In the genomic region with DNA sequence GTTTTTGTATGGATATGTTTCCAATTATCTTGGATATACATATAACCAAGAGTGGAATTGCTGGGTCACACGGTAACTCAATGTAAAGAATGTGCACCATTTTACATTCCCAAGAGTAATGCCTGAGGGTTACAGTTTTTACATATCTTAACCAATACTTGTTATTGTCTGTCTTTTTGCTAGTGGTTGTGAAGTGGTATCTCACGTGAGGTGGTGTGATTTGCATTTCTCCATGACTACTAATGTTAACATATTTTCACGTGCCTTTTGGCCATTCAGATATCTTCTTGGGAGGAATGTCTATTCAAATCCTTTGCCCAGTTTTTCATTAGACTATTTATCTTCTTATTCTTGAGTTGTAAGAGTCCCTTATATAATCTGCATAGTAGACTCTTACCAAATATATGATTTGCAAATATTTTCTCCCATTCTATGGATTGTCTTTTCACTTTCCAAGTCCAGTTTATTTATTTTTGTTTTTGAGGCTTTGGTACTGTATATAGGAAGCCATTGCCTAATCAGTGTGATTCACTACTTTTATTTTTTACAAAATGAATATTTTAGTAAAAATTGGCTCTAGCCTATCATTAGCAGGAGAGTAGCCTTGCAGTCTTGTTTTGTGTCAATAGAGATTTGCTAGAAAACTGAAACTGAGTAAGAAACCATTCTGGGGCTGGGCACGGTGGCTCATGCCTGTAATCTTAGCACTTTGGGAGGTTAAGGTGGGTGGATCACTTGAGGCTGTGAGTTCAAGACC, we compare ENCODE assay signal across 1 cellular context.
TF ChIP-seq lines count a peak whose summit lies in the region.

No MANE protein-coding gene starts in this region.

TF ChIP-seq in GM23338, 12 proteins besides CTCF, POLR2A, EP300 and RAD21 (continued from another document):
- no peak for TF ChIP-seq ZNF462 (CRISPR knock-in tag; IDR thresholded peaks at IDR 0.05)
- TF ChIP-seq STAT1 (IDR thresholded peaks at IDR 0.05; ENCODE audit: unreplicated experiment): no peak
- TF ChIP-seq JUNB (IDR thresholded peaks at IDR 0.05; ENCODE audit: unreplicated experiment): no peak
